ENCODE assay signal across 8 cellular contexts in genomic region chr5:41924526-41924871, GRCh38. TPM values are rescaled to one million over a fixed set of nuclear protein-coding genes. Genes with fewer than 3 reads are reported as not detected.
DNase-seq lines count a peak whose midpoint lies in the region; ATAC-seq, FAIRE-seq and TF ChIP-seq lines count a peak whose summit lies in the region.

No MANE protein-coding gene starts in this region.

- FAIRE-seq in H54 (lab: Jason Lieb, UNC) (peak; percentile 72), small intestine (lab: Jason Lieb, UNC) (no peak)

- no peaks in the 10 kb centered on the region for H3K4me1 ChIP-seq in small intestine (ENCODE audit: control insufficient read depth in 2 of 2, insufficient read depth in 1 of 2, low read depth in 1 of 2, low read length in 1 of 2)

- no peak for TF ChIP-seq POLR2A in H54 (IDR thresholded peaks at IDR 0.05; ENCODE audit: low read depth, low read length)

- peaks cover 4 to 6% of the 10 kb centered on the region in 2 donors for H3K36me3 ChIP-seq in small intestine (ENCODE audit: control insufficient read depth in 2 of 2, insufficient read depth in 2 of 2, low read length in 2 of 2)

- TF ChIP-seq CTCF in WI38 (IDR thresholded peaks at IDR 0.05; ENCODE audit: low read depth, low read length) (no peak), foreskin fibroblast (IDR thresholded peaks at IDR 0.05; ENCODE audit: low read depth, low read length) (no peak)

- DNase-seq in H54 (ENCODE audit: insufficient read length, low spot score) (no peak), foreskin fibroblast (no peak), small intestine (no peak), cerebellar cortex (ENCODE audit: low spot score) (no peak)
- DNase-seq in effector CD4-positive, alpha-beta T cell: no peak

- no peaks in the 10 kb centered on the region for H3K9me3 ChIP-seq in small intestine (ENCODE audit: control insufficient read depth, low read depth)

- H3K4me3 ChIP-seq in WI38 (ENCODE audit: low read depth, low read length) (peak overlapping the region; percentile 75), foreskin fibroblast (ENCODE audit: low read depth in 1 of 2, low read length in 2 of 2) (peak overlapping the region; percentile 69 to 88), small intestine (ENCODE audit: low read depth in 1 of 2, low read length in 2 of 2) (peak overlapping the region in 1 of 2 donors; percentile 94)

- H3K27me3 ChIP-seq in small intestine (ENCODE audit: control insufficient read depth in 2 of 2, insufficient read depth in 2 of 2, low read length in 2 of 2): no peaks in the 10 kb centered on the region

- WGBS in small intestine, 3 donors: 59 to 70% (median 69%) methylated on average over 4 of the region's 4 CpGs

- ATAC-seq in GM21381 (IDR thresholded peaks at IDR 0.05; ENCODE audit: unreplicated experiment) (no peak), GM21619 (IDR thresholded peaks at IDR 0.05; ENCODE audit: unreplicated experiment) (no peak)

- H3K27ac ChIP-seq in small intestine (ENCODE audit: low read depth in 1 of 2, low read length in 1 of 2): peak overlapping the region; percentile 90 to 99

RNA-seq across cellular contexts. Expression of gene FBXO4, which starts 0.6 kb away (rescaled TPM):
- 10 to 100 TPM; 11.1 to 18.1 (median 13.3) TPM for polyA plus RNA-seq in small intestine

RNA-seq across cellular contexts. Expression of gene RIMOC1, which starts 20.4 kb away (rescaled TPM):
- 1 to 10 TPM; 3.8 to 8.4 (median 5.1) TPM for polyA plus RNA-seq in small intestine

RNA-seq across cellular contexts. Expression of gene OXCT1, which starts 54.3 kb away (rescaled TPM):
- polyA plus RNA-seq in small intestine: 10 to 100 TPM in 1 of 3 donors, 1 to 10 TPM in 2; 2.9 to 29.8 (median 3.8) TPM
